Comparison of ENCODE assay signal across 8 cellular contexts in genomic region chr1:1014896-1015681, GRCh38. TPM values are rescaled to one million over a fixed set of nuclear protein-coding genes. Genes with fewer than 3 reads are reported as not detected.
DNase-seq lines count a peak whose midpoint lies in the region; ATAC-seq and TF ChIP-seq lines count a peak whose summit lies in the region.

No MANE protein-coding gene starts in this region.

- CTCF ChIA-PET in Caco-2 (lab: Charles Lee) (no interaction called here), HEK293 (lab: Yijun Ruan, JAX) (interaction anchor here (0.6 to 3.0 kb wide), 7 partner anchors 9 to 424 kb away, joined by 3 to 20 read pairs (median 4); no protein-coding TSS in a partner anchor)

- no peak overlapping the region for H3K27ac Mint-ChIP-seq in Caco-2 (ENCODE audit: unreplicated experiment)
- H3K27ac Mint-ChIP-seq in natural killer cell treated with Interleukin-12 subunit alpha and Interleukin-12 subunit beta and Interleukin-15 and Interleukin-18, amount 100 ng/mL, for 72 hours, result peak overlapping the region in 1 of 2 donors; percentile 99

- H3K9me3 Mint-ChIP-seq in Caco-2 (ENCODE audit: unreplicated experiment), result no peaks in the 10 kb centered on the region
- H3K9me3 Mint-ChIP-seq in natural killer cell treated with Interleukin-12 subunit alpha and Interleukin-12 subunit beta and Interleukin-15 and Interleukin-18, amount 100 ng/mL, for 72 hours, result no peaks in the 10 kb centered on the region

- peak; percentile 40 to 46 for TF ChIP-seq CTCF in Caco-2 (IDR thresholded peaks at IDR 0.05; ENCODE audit: insufficient read depth in 1 of 2, low read depth in 1 of 2, low read length in 1 of 2, severe bottlenecking in 1 of 2, unreplicated experiment in 1 of 2)
- TF ChIP-seq CTCF in HEK293 (tag by site-specific recombination; IDR thresholded peaks at IDR 0.05), result no peak
- no peak for TF ChIP-seq CTCF in ascending aorta (IDR thresholded peaks at IDR 0.05)

- H3K27me3 ChIP-seq in Caco-2 (replicated peaks; ENCODE audit: control insufficient read depth, insufficient read depth, low read length), result no peaks in the 10 kb centered on the region
- no peaks in the 10 kb centered on the region for H3K27me3 ChIP-seq in ascending aorta

- H3K36me3 Mint-ChIP-seq in Caco-2 (ENCODE audit: insufficient read depth, unreplicated experiment), result peaks cover 18% of the 10 kb centered on the region
- H3K36me3 Mint-ChIP-seq in natural killer cell treated with Interleukin-12 subunit alpha and Interleukin-12 subunit beta and Interleukin-15 and Interleukin-18, amount 100 ng/mL, for 72 hours, result no peaks in the 10 kb centered on the region

- H3K9me3 ChIP-seq in Caco-2, result no peaks in the 10 kb centered on the region
- H3K9me3 ChIP-seq in HEK293 (ENCODE audit: control insufficient read depth, insufficient read depth, low read depth, low read length), result no peaks in the 10 kb centered on the region
- H3K9me3 ChIP-seq in ascending aorta, result no peaks in the 10 kb centered on the region

- H3K36me3 ChIP-seq in Caco-2 (ENCODE audit: control insufficient read depth, insufficient read depth, low read length) (no peaks in the 10 kb centered on the region), HEK293 (ENCODE audit: control insufficient read depth in 2 of 2, insufficient read depth in 1 of 2, low read length in 2 of 2) (peaks cover 0 to 4% of the 10 kb centered on the region in 2 experiments; a peak in 2 of 3 replicates), ascending aorta (no peaks in the 10 kb centered on the region)

- no peak for ATAC-seq in natural killer cell treated with Interleukin-12 subunit alpha and Interleukin-12 subunit beta and Interleukin-15 and Interleukin-18, amount 100 ng/mL, for 72 hours
- ATAC-seq in HG02885 (IDR thresholded peaks at IDR 0.05; ENCODE audit: poor library complexity, unreplicated experiment) (no peak), GM18867 (IDR thresholded peaks at IDR 0.05; ENCODE audit: unreplicated experiment) (no peak)

- H3K4me1 ChIP-seq in Caco-2 (peaks cover 5% of the 10 kb centered on the region; the same call in 1 of the 2 replicates), HEK293 (ENCODE audit: control insufficient read depth, insufficient read depth, low read length) (no peaks in the 10 kb centered on the region), ascending aorta (peaks cover 8 to 11% of the 10 kb centered on the region in 2 donors)

- intact Hi-C loops in Caco-2 (cut with micrococcal nuclease; ENCODE audit: unreplicated experiment) (loop anchor here (2.0 to 5.0 kb wide), 2 partner anchors 44 to 147 kb away; no protein-coding TSS in a partner anchor), ascending aorta (cut with DNase I) (no loop called here)

- DNase-seq in Caco-2, result peak in 1 of 2 experiments; percentile 57
- peak; percentile 48 for DNase-seq in astrocyte of the hippocampus (ENCODE audit: low read depth, low spot score)
- DNase-seq in natural killer cell treated with Interleukin-12 subunit alpha and Interleukin-12 subunit beta and Interleukin-15 and Interleukin-18, amount 100 ng/mL, for 72 hours (ENCODE audit: low spot score), result no peak
- no peak for DNase-seq in DMS79 treated with DMSO at 0.1 percent for 48 hours (lab: John Stamatoyannopoulos, UW)
- no peak for DNase-seq in ascending aorta (ENCODE audit: low spot score in 2 of 2)

- H3K4me3 Mint-ChIP-seq in Caco-2 (ENCODE audit: unreplicated experiment), result peak overlapping the region; percentile 94
- H3K4me3 Mint-ChIP-seq in natural killer cell treated with Interleukin-12 subunit alpha and Interleukin-12 subunit beta and Interleukin-15 and Interleukin-18, amount 100 ng/mL, for 72 hours, result peak overlapping the region; percentile 91

- H3K27ac ChIP-seq in HEK293 (ENCODE audit: extremely low read depth, low read depth, low read length), result no peak overlapping the region
- no peak overlapping the region for H3K27ac ChIP-seq in ascending aorta

- no peaks in the 10 kb centered on the region for H3K4me1 Mint-ChIP-seq in Caco-2 (ENCODE audit: low read depth, unreplicated experiment)
- peaks cover 18 to 29% of the 10 kb centered on the region in 2 donors for H3K4me1 Mint-ChIP-seq in natural killer cell treated with Interleukin-12 subunit alpha and Interleukin-12 subunit beta and Interleukin-15 and Interleukin-18, amount 100 ng/mL, for 72 hours (ENCODE audit: low read depth in 2 of 2)

- no peak overlapping the region for H3K4me3 ChIP-seq in Caco-2 (ENCODE audit: low read depth, low read length)
- H3K4me3 ChIP-seq in HEK293 (ENCODE audit: low read depth, low read length), result no peak overlapping the region
- peak overlapping the region in 1 of 2 donors; percentile 76 for H3K4me3 ChIP-seq in ascending aorta

- POLR2A ChIA-PET in Caco-2 (lab: Charles Lee), result interaction anchor here (0.6 kb wide), 1 partner anchor 13 kb away, joined by 4 read pairs; no protein-coding TSS in a partner anchor
- POLR2A ChIA-PET in HEK293 (lab: Yijun Ruan, JAX), result interaction anchor here (0.8 to 2.2 kb wide), 3 partner anchors 13 to 19 kb away, joined by 3 to 11 read pairs (median 3); no protein-coding TSS in a partner anchor

- no peaks in the 10 kb centered on the region for H3K27me3 Mint-ChIP-seq in Caco-2 (ENCODE audit: insufficient read depth, unreplicated experiment)
- no peaks in the 10 kb centered on the region for H3K27me3 Mint-ChIP-seq in natural killer cell treated with Interleukin-12 subunit alpha and Interleukin-12 subunit beta and Interleukin-15 and Interleukin-18, amount 100 ng/mL, for 72 hours

- no TSS peak for BruUV-seq in Caco-2 (replicated peaks; lab: Mats Ljungman, UMichigan)

TF ChIP-seq in HEK293, 187 proteins besides CTCF, POLR2A, EP300 and RAD21 (continues in another document):
- TF ChIP-seq GLIS1 (tag by site-specific recombination; IDR thresholded peaks at IDR 0.05), result peak; percentile 64
- no peak for TF ChIP-seq ZNF514 (tag by site-specific recombination; IDR thresholded peaks at IDR 0.05)
- TF ChIP-seq, protein P1, sequence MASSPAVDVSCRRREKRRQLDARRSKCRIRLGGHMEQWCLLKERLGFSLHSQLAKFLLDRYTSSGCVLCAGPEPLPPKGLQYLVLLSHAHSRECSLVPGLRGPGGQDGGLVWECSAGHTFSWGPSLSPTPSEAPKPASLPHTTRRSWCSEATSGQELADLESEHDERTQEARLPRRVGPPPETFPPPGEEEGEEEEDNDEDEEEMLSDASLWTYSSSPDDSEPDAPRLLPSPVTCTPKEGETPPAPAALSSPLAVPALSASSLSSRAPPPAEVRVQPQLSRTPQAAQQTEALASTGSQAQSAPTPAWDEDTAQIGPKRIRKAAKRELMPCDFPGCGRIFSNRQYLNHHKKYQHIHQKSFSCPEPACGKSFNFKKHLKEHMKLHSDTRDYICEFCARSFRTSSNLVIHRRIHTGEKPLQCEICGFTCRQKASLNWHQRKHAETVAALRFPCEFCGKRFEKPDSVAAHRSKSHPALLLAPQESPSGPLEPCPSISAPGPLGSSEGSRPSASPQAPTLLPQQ (tag by site-specific recombination; IDR thresholded peaks at IDR 0.05), result peak; percentile 42; the same call in 1 of the 2 replicates
- TF ChIP-seq ZBTB7A (tag by site-specific recombination; IDR thresholded peaks at IDR 0.05; ENCODE audit: low read depth), result no peak
- no peak for TF ChIP-seq ZNF404 (tag by site-specific recombination; IDR thresholded peaks at IDR 0.05)
- TF ChIP-seq ZNF175 (tag by site-specific recombination; IDR thresholded peaks at IDR 0.05), result no peak
- peak; percentile 62 for TF ChIP-seq ZNF600 (tag by site-specific recombination; IDR thresholded peaks at IDR 0.05)
- TF ChIP-seq PATZ1 (tag by site-specific recombination; IDR thresholded peaks at IDR 0.05), result peak; percentile 51; the same call in 1 of the 2 replicates

RNA-seq across cellular contexts. Expression of gene ISG15, which starts 1.8 kb away (rescaled TPM):
- 55.5 and 63.1 TPM in 2 replicates for total RNA-seq in Caco-2 (2022)
- 10 to 100 TPM; 15.2 to 44.3 TPM for total RNA-seq in natural killer cell treated with Interleukin-12 subunit alpha and Interleukin-12 subunit beta and Interleukin-15 and Interleukin-18, amount 100 ng/mL, for 72 hours
- total RNA-seq in ascending aorta, result 125 TPM

RNA-seq across cellular contexts. Expression of gene AGRN, which starts 4.8 kb away (rescaled TPM):
- 176 and 188 TPM in 2 replicates for total RNA-seq in Caco-2 (2022)
- total RNA-seq in natural killer cell treated with Interleukin-12 subunit alpha and Interleukin-12 subunit beta and Interleukin-15 and Interleukin-18, amount 100 ng/mL, for 72 hours, result 1 to 10 TPM; 9.3 to 9.4 TPM
- 109 TPM for total RNA-seq in ascending aorta

RNA-seq across cellular contexts. Expression of gene HES4, which starts 15.2 kb away (rescaled TPM):
- total RNA-seq in Caco-2 (2022) (45.5 and 53.8 TPM in 2 replicates), ascending aorta (285 TPM)
- total RNA-seq in natural killer cell treated with Interleukin-12 subunit alpha and Interleukin-12 subunit beta and Interleukin-15 and Interleukin-18, amount 100 ng/mL, for 72 hours, result not detected

RNA-seq across cellular contexts. Expression of gene PERM1, which starts 33.2 kb away (rescaled TPM):
- 0.18 and 0.65 TPM in 2 replicates for total RNA-seq in Caco-2 (2022)
- total RNA-seq in natural killer cell treated with Interleukin-12 subunit alpha and Interleukin-12 subunit beta and Interleukin-15 and Interleukin-18, amount 100 ng/mL, for 72 hours, result not detected
- not detected for total RNA-seq in ascending aorta

RNA-seq across cellular contexts. Expression of gene PLEKHN1, which starts 48.8 kb away (rescaled TPM):
- total RNA-seq in Caco-2 (2022) (3.1 and 4.0 TPM in 2 replicates), ascending aorta (not detected)
- 1 to 10 TPM; 1.4 TPM for total RNA-seq in natural killer cell treated with Interleukin-12 subunit alpha and Interleukin-12 subunit beta and Interleukin-15 and Interleukin-18, amount 100 ng/mL, for 72 hours

Comparison
In these comparisons a context has a peak if more than half of its experiments do, and no peak if none do; other contexts are left out.
1. CTCF ChIP-seq: peak in Caco-2 (2 of 2); none in HEK293 (single experiment) and ascending aorta (0 of 3).
2. RNA of gene AGRN, which starts 4.8 kb away (total RNA-seq): 176 to 188 TPM in Caco-2 and 109 TPM in ascending aorta (single experiment); 9.3 to 9.4 TPM in natural killer cell treated with Interleukin-12 subunit alpha and Interleukin-12 subunit beta and Interleukin-15 and Interleukin-18, amount 100 ng/mL, for 72 hours; every median in the first group is over 10 times any median in the second.
3. RNA of gene HES4, which starts 15.2 kb away (total RNA-seq): 285 TPM in ascending aorta (single experiment) and 45.5 to 53.8 TPM in Caco-2; not detected in natural killer cell treated with Interleukin-12 subunit alpha and Interleukin-12 subunit beta and Interleukin-15 and Interleukin-18, amount 100 ng/mL, for 72 hours; every median in the first group is over 10 times any median in the second.